37 cellular contexts compared by ENCODE assay signal in genomic region chr5:116078199-116078598, GRCh38. TPM values are rescaled to one million over a fixed set of nuclear protein-coding genes. Genes with fewer than 3 reads are reported as not detected.
"Had no signal": no experiment of that assay in that cellular context is flagged by ENCODE, and none has a peak within 500 bp of the region (broad histone marks: within the 10 kb centered on the region; RNA-seq: fewer than 3 reads in every experiment).

No MANE protein-coding gene starts in this region.

- H3K27me3 ChIP-seq: MG63 had no signal

- H3K9me3 ChIP-seq: MG63 had no signal

- DNase-seq: Karpas-422, Kasumi-1, MG63, MM.1S, MV-4-11, NCI-H1048, NCI-H1092, NCI-H1092 treated with DMSO at 0.1 percent for 48 hours, NCI-H1105, NCI-H1105 treated with DMSO at 0.1 percent for 48 hours, NCI-H1417, NCI-H1417 treated with DMSO at 0.1 percent for 48 hours, NCI-H1436, NCI-H1436 treated with DMSO at 0.1 percent for 48 hours, NCI-H146, NCI-H1694, NCI-H1694 treated with DMSO at 0.1 percent for 48 hours, NCI-H187, NCI-H187 treated with DMSO at 0.1 percent for 48 hours, NCI-H1930, NCI-H2029, NCI-H2029 treated with DMSO at 0.1 percent for 48 hours, NCI-H2081, NCI-H2081 treated with DMSO at 0.1 percent for 48 hours, NCI-H2107, NCI-H2171, NCI-H2171 treated with DMSO at 0.1 percent for 48 hours, NCI-H2227 treated with DMSO at 0.1 percent for 48 hours, NCI-H226, NCI-H345, NCI-H446, NCI-H446 treated with DMSO at 0.1 percent for 48 hours, NCI-H510A, NCI-H510A treated with DMSO at 0.1 percent for 48 hours, NCI-H524 had no signal

- H3K4me3 ChIP-seq: MG63 had no signal

RNA-seq across cellular contexts. Expression of gene ARL14EPL, which starts 45.9 kb away (rescaled TPM):
- total RNA-seq: MCF 10A, NCI-H460 had no signal
